8 cellular contexts compared by ENCODE assay signal in genomic region chr20:37007898-37008649, GRCh38. TPM values are rescaled to one million over a fixed set of nuclear protein-coding genes. Genes with fewer than 3 reads are reported as not detected.
DNase-seq lines count a peak whose midpoint lies in the region; ATAC-seq and TF ChIP-seq lines count a peak whose summit lies in the region.

No MANE protein-coding gene starts in this region.

- H3K36me3 ChIP-seq in fibroblast of lung (ENCODE audit: control insufficient read depth, insufficient read depth, low read length) = no peaks in the 10 kb centered on the region

- no peaks in the 10 kb centered on the region for H3K9me3 ChIP-seq in fibroblast of lung (ENCODE audit: control insufficient read depth, insufficient read depth, low read depth, low read length)

- peak in 1 of 2 donors; percentile 26 for TF ChIP-seq CTCF in fibroblast of lung (conservative IDR thresholded peaks at IDR 0.05 in 1 of 2, IDR thresholded peaks at IDR 0.05 in 1 of 2; ENCODE audit: low read depth in 1 of 2, low read length in 2 of 2)

- H3K27ac Mint-ChIP-seq in stimulated activated naive CD8-positive, alpha-beta T cell treated with anti-CD3 and anti-CD28 coated beads, Interleukin-15, Interleukin-2, amounts not matched to agents 100 ng/mL and 50 ng/mL, for 24 hours = peak overlapping the region; percentile 40

- H4K20me1 ChIP-seq in fibroblast of lung (ENCODE audit: control insufficient read depth, extremely low read depth, insufficient read depth, low read length) = no peaks in the 10 kb centered on the region

- H3K27me3 ChIP-seq in fibroblast of lung (ENCODE audit: control insufficient read depth, insufficient read depth, low read length) = no peaks in the 10 kb centered on the region

- no peak overlapping the region for H3K4me2 ChIP-seq in fibroblast of lung (ENCODE audit: extremely low read depth, insufficient read depth, low read length)

- no peaks in the 10 kb centered on the region for H3K27me3 Mint-ChIP-seq in stimulated activated naive CD8-positive, alpha-beta T cell treated with anti-CD3 and anti-CD28 coated beads, Interleukin-15, Interleukin-2, amounts not matched to agents 100 ng/mL and 50 ng/mL, for 24 hours

- H3K27ac ChIP-seq in fibroblast of lung (ENCODE audit: insufficient read depth, low read length) = no peak overlapping the region

- no peaks in the 10 kb centered on the region for H3K9me3 Mint-ChIP-seq in stimulated activated naive CD8-positive, alpha-beta T cell treated with anti-CD3 and anti-CD28 coated beads, Interleukin-15, Interleukin-2, amounts not matched to agents 100 ng/mL and 50 ng/mL, for 24 hours

- H3K79me2 ChIP-seq in fibroblast of lung (ENCODE audit: control insufficient read depth, insufficient read depth, low read length) = no peaks in the 10 kb centered on the region

- H3K4me3 Mint-ChIP-seq in stimulated activated naive CD8-positive, alpha-beta T cell treated with anti-CD3 and anti-CD28 coated beads, Interleukin-15, Interleukin-2, amounts not matched to agents 100 ng/mL and 50 ng/mL, for 24 hours = no peak overlapping the region

- H3K4me1 ChIP-seq in fibroblast of lung (ENCODE audit: control insufficient read depth, extremely low read depth, insufficient read depth, low read length) = no peaks in the 10 kb centered on the region

- no peak overlapping the region for H2AFZ ChIP-seq in fibroblast of lung (ENCODE audit: low read length)

- ATAC-seq in stimulated activated naive CD8-positive, alpha-beta T cell treated with anti-CD3 and anti-CD28 coated beads, Interleukin-15, Interleukin-2, amounts not matched to agents 100 U/mL and 50 U/mL, for 24 hours = no peak
- ATAC-seq in GM19328 (IDR thresholded peaks at IDR 0.05; ENCODE audit: unreplicated experiment) = no peak

- H3K36me3 Mint-ChIP-seq in stimulated activated naive CD8-positive, alpha-beta T cell treated with anti-CD3 and anti-CD28 coated beads, Interleukin-15, Interleukin-2, amounts not matched to agents 100 ng/mL and 50 ng/mL, for 24 hours (ENCODE audit: low read depth) = peaks cover 44% of the 10 kb centered on the region

- H3K9ac ChIP-seq in fibroblast of lung (ENCODE audit: insufficient read depth, low read length) = no peak overlapping the region

- no peak overlapping the region for H3K4me3 ChIP-seq in fibroblast of lung (replicated peaks in 1 of 4; ENCODE audit: control extremely low read depth in 1 of 4, insufficient read depth in 1 of 4, low read depth in 3 of 4, low read length in 4 of 4)

- H3K4me1 Mint-ChIP-seq in stimulated activated naive CD8-positive, alpha-beta T cell treated with anti-CD3 and anti-CD28 coated beads, Interleukin-15, Interleukin-2, amounts not matched to agents 100 ng/mL and 50 ng/mL, for 24 hours (ENCODE audit: low read depth) = peaks cover 25% of the 10 kb centered on the region

- DNase-seq in stimulated activated naive CD8-positive, alpha-beta T cell treated with anti-CD3 and anti-CD28 coated beads, Interleukin-15, Interleukin-2, amounts not matched to agents 100 U/mL and 50 U/mL, for 24 hours = no peak
- peak; percentile 15 for DNase-seq in RPMI7951 (ENCODE audit: low read depth)
- peak; percentile 36 to 53 for DNase-seq in fibroblast of lung (ENCODE audit: low read depth in 2 of 2)
- peak; percentile 21 for DNase-seq in stimulated activated CD8-positive, alpha-beta memory T cell treated with anti-CD3 and anti-CD28 coated beads, Interleukin-4, amount 100 ng/mL, for 48 hours
- no peak for DNase-seq in COLO668 (lab: John Stamatoyannopoulos, UW; ENCODE audit: unreplicated experiment)
- DNase-seq in HK-2 (ENCODE audit: unreplicated experiment) = no peak

RNA-seq across cellular contexts. Expression of gene SAMHD1, which starts 56.6 kb away (rescaled TPM):
- total RNA-seq in RPMI7951 (2014; rRNA removed; shearing (Covaris generic)) = 55.5 and 61.1 TPM in 2 replicates
- total RNA-seq in fibroblast of lung = 29.5 and 47.2 TPM in 2 replicates
- 25.9 and 34.2 TPM in 2 replicates for polyA plus RNA-seq in fibroblast of lung
- polyA plus RNA-seq in fibroblast of lung (2012) = 28.8 and 29.1 TPM in 2 replicates
- polyA minus RNA-seq in fibroblast of lung (ENCODE audit: low replicate concordance) = 21.9 and 23.0 TPM in 2 replicates

Comparison
In these comparisons a context has a peak if more than half of its experiments do, and no peak if none do; other contexts are left out.
1. DNase-seq: peak in RPMI7951 (single experiment), fibroblast of lung (2 of 2) and stimulated activated CD8-positive, alpha-beta memory T cell treated with anti-CD3 and anti-CD28 coated beads, Interleukin-4, amount 100 ng/mL, for 48 hours (single experiment); none in stimulated activated naive CD8-positive, alpha-beta T cell treated with anti-CD3 and anti-CD28 coated beads, Interleukin-15, Interleukin-2, amounts not matched to agents 100 U/mL and 50 U/mL, for 24 hours (single experiment), COLO668 (single experiment) and HK-2 (single experiment).